1 cellular context compared by ENCODE assay signal in the genomic region with DNA sequence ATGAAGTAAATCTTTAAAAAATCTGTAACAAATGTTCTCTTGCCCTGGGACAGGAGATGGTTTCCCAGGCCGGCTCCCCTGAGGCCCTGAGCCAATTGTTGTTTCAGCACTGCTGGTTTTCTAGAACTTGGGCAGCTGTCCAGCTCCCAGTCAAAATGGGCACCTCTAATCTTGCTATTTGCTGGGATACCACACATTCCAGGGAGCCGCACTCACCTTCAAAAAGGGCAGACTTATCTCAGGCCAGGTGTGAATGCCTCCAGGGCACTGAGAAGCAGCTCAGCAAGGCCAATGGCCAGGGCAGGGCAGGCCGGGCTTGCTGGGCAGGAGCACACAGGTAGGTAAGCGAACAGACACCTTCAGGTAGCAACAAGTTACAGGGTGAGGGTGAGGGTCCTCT.
TF ChIP-seq lines count a peak whose summit lies in the region.

No MANE protein-coding gene starts in this region.

TF ChIP-seq in HCT116, 20 proteins besides CTCF, POLR2A, EP300 and RAD21:
- TF ChIP-seq YY1 (IDR thresholded peaks at IDR 0.05; ENCODE audit: extremely low read depth, insufficient replicate concordance, low read depth, low read length) (peak; percentile 63), EZH2 (IDR thresholded peaks at IDR 0.05) (no peak), ELF1 (IDR thresholded peaks at IDR 0.05; ENCODE audit: borderline replicate concordance, low read depth) (no peak), EZH2phosphoT487 (IDR thresholded peaks at IDR 0.05; ENCODE audit: borderline replicate concordance) (no peak), ZFX (IDR thresholded peaks at IDR 0.05) (no peak), POLR2AphosphoS5 (IDR thresholded peaks at IDR 0.05; ENCODE audit: low read depth, low read length) (peak; percentile 50; the same call in 1 of the 2 replicates), SRF (IDR thresholded peaks at IDR 0.05; ENCODE audit: low read depth) (no peak), CBX3 (IDR thresholded peaks at IDR 0.05; ENCODE audit: low read depth) (peak; percentile 81), TCF7L2 (IDR thresholded peaks at IDR 0.05; ENCODE audit: borderline replicate concordance, extremely low read depth, insufficient read depth, insufficient read length) (no peak), SIN3A (IDR thresholded peaks at IDR 0.05; ENCODE audit: low read depth) (no peak; the same call in 1 of the 2 replicates), ZNF274 (IDR thresholded peaks at IDR 0.05; ENCODE audit: low read depth, low read length) (no peak), JUND (IDR thresholded peaks at IDR 0.05) (0 out of 2 replicates have a peak, but pooled peaks have one; percentile 31), EGR1 (IDR thresholded peaks at IDR 0.05; ENCODE audit: low read depth) (no peak), FOSL1 (IDR thresholded peaks at IDR 0.05; ENCODE audit: low read depth) (peak; percentile 35; the same call in 1 of the 2 replicates), CEBPB (IDR thresholded peaks at IDR 0.05; ENCODE audit: low read depth) (0 out of 2 replicates have a peak, but pooled peaks have one; percentile 24), SP1 (IDR thresholded peaks at IDR 0.05; ENCODE audit: low read depth) (peak; percentile 80)
- TF ChIP-seq, protein P1, sequence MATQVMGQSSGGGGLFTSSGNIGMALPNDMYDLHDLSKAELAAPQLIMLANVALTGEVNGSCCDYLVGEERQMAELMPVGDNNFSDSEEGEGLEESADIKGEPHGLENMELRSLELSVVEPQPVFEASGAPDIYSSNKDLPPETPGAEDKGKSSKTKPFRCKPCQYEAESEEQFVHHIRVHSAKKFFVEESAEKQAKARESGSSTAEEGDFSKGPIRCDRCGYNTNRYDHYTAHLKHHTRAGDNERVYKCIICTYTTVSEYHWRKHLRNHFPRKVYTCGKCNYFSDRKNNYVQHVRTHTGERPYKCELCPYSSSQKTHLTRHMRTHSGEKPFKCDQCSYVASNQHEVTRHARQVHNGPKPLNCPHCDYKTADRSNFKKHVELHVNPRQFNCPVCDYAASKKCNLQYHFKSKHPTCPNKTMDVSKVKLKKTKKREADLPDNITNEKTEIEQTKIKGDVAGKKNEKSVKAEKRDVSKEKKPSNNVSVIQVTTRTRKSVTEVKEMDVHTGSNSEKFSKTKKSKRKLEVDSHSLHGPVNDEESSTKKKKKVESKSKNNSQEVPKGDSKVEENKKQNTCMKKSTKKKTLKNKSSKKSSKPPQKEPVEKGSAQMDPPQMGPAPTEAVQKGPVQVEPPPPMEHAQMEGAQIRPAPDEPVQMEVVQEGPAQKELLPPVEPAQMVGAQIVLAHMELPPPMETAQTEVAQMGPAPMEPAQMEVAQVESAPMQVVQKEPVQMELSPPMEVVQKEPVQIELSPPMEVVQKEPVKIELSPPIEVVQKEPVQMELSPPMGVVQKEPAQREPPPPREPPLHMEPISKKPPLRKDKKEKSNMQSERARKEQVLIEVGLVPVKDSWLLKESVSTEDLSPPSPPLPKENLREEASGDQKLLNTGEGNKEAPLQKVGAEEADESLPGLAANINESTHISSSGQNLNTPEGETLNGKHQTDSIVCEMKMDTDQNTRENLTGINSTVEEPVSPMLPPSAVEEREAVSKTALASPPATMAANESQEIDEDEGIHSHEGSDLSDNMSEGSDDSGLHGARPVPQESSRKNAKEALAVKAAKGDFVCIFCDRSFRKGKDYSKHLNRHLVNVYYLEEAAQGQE (IDR thresholded peaks at IDR 0.05; ENCODE audit: low read depth) = no peak
- TF ChIP-seq, protein P2, sequence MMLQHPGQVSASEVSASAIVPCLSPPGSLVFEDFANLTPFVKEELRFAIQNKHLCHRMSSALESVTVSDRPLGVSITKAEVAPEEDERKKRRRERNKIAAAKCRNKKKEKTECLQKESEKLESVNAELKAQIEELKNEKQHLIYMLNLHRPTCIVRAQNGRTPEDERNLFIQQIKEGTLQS (IDR thresholded peaks at IDR 0.05) = no peak
- TF ChIP-seq, protein P3, sequence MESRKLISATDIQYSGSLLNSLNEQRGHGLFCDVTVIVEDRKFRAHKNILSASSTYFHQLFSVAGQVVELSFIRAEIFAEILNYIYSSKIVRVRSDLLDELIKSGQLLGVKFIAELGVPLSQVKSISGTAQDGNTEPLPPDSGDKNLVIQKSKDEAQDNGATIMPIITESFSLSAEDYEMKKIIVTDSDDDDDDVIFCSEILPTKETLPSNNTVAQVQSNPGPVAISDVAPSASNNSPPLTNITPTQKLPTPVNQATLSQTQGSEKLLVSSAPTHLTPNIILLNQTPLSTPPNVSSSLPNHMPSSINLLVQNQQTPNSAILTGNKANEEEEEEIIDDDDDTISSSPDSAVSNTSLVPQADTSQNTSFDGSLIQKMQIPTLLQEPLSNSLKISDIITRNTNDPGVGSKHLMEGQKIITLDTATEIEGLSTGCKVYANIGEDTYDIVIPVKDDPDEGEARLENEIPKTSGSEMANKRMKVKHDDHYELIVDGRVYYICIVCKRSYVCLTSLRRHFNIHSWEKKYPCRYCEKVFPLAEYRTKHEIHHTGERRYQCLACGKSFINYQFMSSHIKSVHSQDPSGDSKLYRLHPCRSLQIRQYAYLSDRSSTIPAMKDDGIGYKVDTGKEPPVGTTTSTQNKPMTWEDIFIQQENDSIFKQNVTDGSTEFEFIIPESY (IDR thresholded peaks at IDR 0.05; ENCODE audit: extremely low read depth, insufficient replicate concordance, low read length) = no peak
- TF ChIP-seq, protein P4, sequence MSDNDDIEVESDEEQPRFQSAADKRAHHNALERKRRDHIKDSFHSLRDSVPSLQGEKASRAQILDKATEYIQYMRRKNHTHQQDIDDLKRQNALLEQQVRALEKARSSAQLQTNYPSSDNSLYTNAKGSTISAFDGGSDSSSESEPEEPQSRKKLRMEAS (IDR thresholded peaks at IDR 0.05) = peak; percentile 65; the same call in 1 of the 2 replicates
